ENCODE assay signal across 18 cellular contexts in the genomic region with DNA sequence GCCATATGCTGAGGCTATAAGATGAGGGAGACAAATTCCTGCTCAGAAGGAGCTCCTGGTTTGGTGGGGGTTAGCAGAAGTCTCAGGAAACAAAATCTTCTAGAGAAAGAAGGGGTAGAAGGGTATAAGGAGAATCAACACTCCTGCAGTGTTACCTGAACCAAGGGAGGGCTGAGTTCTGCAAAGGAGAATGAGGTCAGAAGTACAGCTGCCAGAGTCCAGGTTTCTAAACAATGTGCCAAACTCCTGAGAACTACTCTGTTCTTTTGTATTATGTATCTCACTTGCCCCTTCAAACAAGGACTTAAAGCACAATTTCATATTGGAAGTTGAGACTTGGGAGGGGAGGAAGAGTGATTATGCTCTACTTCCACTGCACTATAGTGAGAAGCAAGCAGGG.
"Had no signal": no experiment of that assay in that cellular context is flagged by ENCODE, and none has a peak within 500 bp of the region (broad histone marks: within the 10 kb centered on the region; RNA-seq: fewer than 3 reads in every experiment).

No MANE protein-coding gene starts in this region.

- DNase-seq: activated CD4-positive, alpha-beta T cell treated with anti-CD3 and anti-CD28 coated beads for 4 hours; activated CD4-positive, alpha-beta T cell treated with anti-CD3 and anti-CD28 coated beads, Interleukin-2, amount 50 U/mL, for 4 hours; activated CD8-positive, alpha-beta memory T cell treated with anti-CD3 and anti-CD28 coated beads, Interleukin-2, amount 50 U/mL, for 4 hours; activated naive CD4-positive, alpha-beta T cell; activated T-cell treated with anti-CD3 and anti-CD28 coated beads, Interleukin-2, amount 50 U/mL, for 4 hours; amniotic stem cell; brain microvascular endothelial cell; foreskin keratinocyte; left ventricle myocardium superior; mucosa of descending colon; occipital lobe; psoas muscle; stimulated activated CD4-positive, alpha-beta T cell treated with anti-CD3 and anti-CD28 coated beads, Interleukin-1b, Interleukin-23, amount 100 ng/mL, for 48 hours; stimulated activated CD4-positive, alpha-beta T cell treated with anti-CD3 and anti-CD28 coated beads, Interleukin-4, amount 100 ng/mL, for 4 hours; stimulated activated CD8-positive, alpha-beta memory T cell treated with anti-CD3 and anti-CD28 coated beads, Interleukin-4, amount 100 ng/mL, for 48 hours; stimulated activated naive CD4-positive, alpha-beta T cell; trophoblast cell had no signal

- H3K4me1 Mint-ChIP-seq: neural progenitor cell had no signal

- ATAC-seq: activated T-cell treated with anti-CD3 and anti-CD28 coated beads, Interleukin-2, amount 50 U/mL, for 4 hours; foreskin keratinocyte; left ventricle myocardium superior; mucosa of descending colon had no signal

- H3K27ac Mint-ChIP-seq: neural progenitor cell had no signal

- H3K4me3 Mint-ChIP-seq: activated T-cell treated with anti-CD3 and anti-CD28 coated beads, Interleukin-2, amount 50 U/mL, for 4 hours; neural progenitor cell had no signal
